8 cellular contexts compared by ENCODE assay signal in genomic region chr9:108535526-108535925, GRCh38.
DNase-seq lines count a peak whose midpoint lies in the region; ATAC-seq and TF ChIP-seq lines count a peak whose summit lies in the region.

No MANE protein-coding gene starts in this region.

- peaks cover 16% of the 10 kb centered on the region for H3K4me1 ChIP-seq in osteoblast (ENCODE audit: insufficient read depth, low read length)

- no peak overlapping the region for H2AFZ ChIP-seq in osteoblast (ENCODE audit: low read length)

- TF ChIP-seq CTCF in brain microvascular endothelial cell (IDR thresholded peaks at IDR 0.05; ENCODE audit: low read depth, low read length, missing control alignments) (peak; percentile 69), osteoblast (IDR thresholded peaks at IDR 0.05; ENCODE audit: extremely low read depth, low read depth, low read length) (peak; percentile 53)

- DNase-seq in brain microvascular endothelial cell = no peak
- DNase-seq in osteoblast (ENCODE audit: insufficient read length, low spot score, missing footprints) = peak; percentile 88
- DNase-seq in NOMO-1 treated with DMSO at 0.1 percent for 48 hours (lab: John Stamatoyannopoulos, UW; ENCODE audit: unreplicated experiment) = no peak
- no peak for DNase-seq in stimulated activated naive CD4-positive, alpha-beta T cell treated with Interleukin-2 at 50 U/mL for 16 hours (lab: John Stamatoyannopoulos, UW)

- no peak overlapping the region for H3K4me3 ChIP-seq in brain microvascular endothelial cell (ENCODE audit: low read depth, low read length)
- H3K4me3 ChIP-seq in osteoblast (ENCODE audit: insufficient read depth, low read length) = no peak overlapping the region

- in situ Hi-C loops in brain microvascular endothelial cell (cut with HindIII; ENCODE audit: low pct_ligation_motif_present, low sequenced_read_pairs) = no loop called here

- ATAC-seq in GM18511 (IDR thresholded peaks at IDR 0.05; ENCODE audit: unreplicated experiment) = peak; percentile 62
- ATAC-seq in HG03521 (IDR thresholded peaks at IDR 0.05; ENCODE audit: unreplicated experiment) = peak; percentile 75
- no peak for ATAC-seq in GM21390 (IDR thresholded peaks at IDR 0.05; ENCODE audit: unreplicated experiment)
- ATAC-seq in GM21737 (IDR thresholded peaks at IDR 0.05; ENCODE audit: unreplicated experiment) = no peak

- H3K79me2 ChIP-seq in osteoblast (ENCODE audit: insufficient read depth, low read length) = no peaks in the 10 kb centered on the region

- H3K4me2 ChIP-seq in osteoblast (ENCODE audit: insufficient read depth, low read length) = no peak overlapping the region

- H3K27me3 ChIP-seq in brain microvascular endothelial cell (replicated peaks) (no peaks in the 10 kb centered on the region), osteoblast (ENCODE audit: insufficient read depth, low read length) (no peaks in the 10 kb centered on the region)

- H3K9me3 ChIP-seq in osteoblast (ENCODE audit: low read depth, low read length) = peaks cover 1% of the 10 kb centered on the region

- H3K36me3 ChIP-seq in brain microvascular endothelial cell (replicated peaks) (no peaks in the 10 kb centered on the region), osteoblast (ENCODE audit: insufficient read depth, low read length) (no peaks in the 10 kb centered on the region)

- no peaks in the 10 kb centered on the region for H4K20me1 ChIP-seq in osteoblast (ENCODE audit: insufficient read depth, low read length)

- H3K27ac ChIP-seq in brain microvascular endothelial cell (no peak overlapping the region), osteoblast (ENCODE audit: low read depth, low read length) (peak overlapping the region; percentile 65)

Comparison
In these comparisons a context has a peak if more than half of its experiments do, and no peak if none do; other contexts are left out.
1. ATAC-seq: peak in GM18511 (single experiment) and HG03521 (single experiment); none in GM21390 (single experiment) and GM21737 (single experiment).